ENCODE assay signal across 25 cellular contexts in the genomic region with DNA sequence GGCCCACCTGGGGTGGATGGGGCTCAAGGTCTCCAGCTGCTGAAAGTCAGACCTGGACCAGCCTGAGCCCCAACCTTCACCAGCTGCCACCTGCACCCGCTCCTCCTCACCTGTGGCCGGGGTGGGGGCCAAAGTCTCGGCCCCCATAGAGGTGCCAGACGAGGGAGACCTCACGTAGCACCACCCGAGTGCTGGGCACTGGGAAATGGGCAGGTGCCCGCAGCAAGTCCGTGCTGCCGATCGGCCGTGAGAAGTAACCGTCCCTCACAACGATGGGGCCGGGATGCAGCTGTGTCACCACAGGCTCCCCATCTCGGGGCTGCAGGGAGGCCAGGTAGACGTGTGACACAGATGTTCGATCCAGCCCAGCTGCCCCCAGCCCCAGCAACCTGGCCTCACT. TPM values are rescaled to one million over a fixed set of nuclear protein-coding genes. Genes with fewer than 3 reads are reported as not detected.
A peak's percentile ranks its signal among the peaks of the same experiment; 100 is the strongest.
DNase-seq lines count a peak whose midpoint lies in the region; ATAC-seq and TF ChIP-seq lines count a peak whose summit lies in the region.
"Had no signal": no experiment of that assay in that cellular context is flagged by ENCODE, and none has a peak within 500 bp of the region (broad histone marks: within the 10 kb centered on the region; RNA-seq: fewer than 3 reads in every experiment).

No MANE protein-coding gene starts in this region.

- H3K36me3 Mint-ChIP-seq in MCF 10A (ENCODE audit: insufficient read depth, unreplicated experiment), result peaks cover 38% of the 10 kb centered on the region
- H3K36me3 Mint-ChIP-seq in effector memory CD8-positive, alpha-beta T cell (ENCODE audit: insufficient read depth), result peaks cover 96% of the 10 kb centered on the region
- peaks cover 23% of the 10 kb centered on the region for H3K36me3 Mint-ChIP-seq in nephron progenitor cell (ENCODE audit: low read depth)

- no peaks in the 10 kb centered on the region for H4K20me1 ChIP-seq in mammary epithelial cell (ENCODE audit: insufficient read depth, low read length)
- no peaks in the 10 kb centered on the region for H4K20me1 ChIP-seq in hepatocyte (ENCODE audit: insufficient read depth, poor library complexity, severe bottlenecking)

- H3K27ac Mint-ChIP-seq in MCF 10A (ENCODE audit: low read depth, unreplicated experiment) (no peak overlapping the region), nephron progenitor cell (no peak overlapping the region)
- peak overlapping the region; percentile 64 to 79 for H3K27ac Mint-ChIP-seq in effector memory CD8-positive, alpha-beta T cell
- H3K27ac Mint-ChIP-seq: GM23338 had no signal

- POLR2A ChIA-PET in MCF 10A (lab: Yijun Ruan, JAX), result interaction anchor here (0.6 to 1.6 kb wide), 4 partner anchors 22 to 116 kb away, joined by 3 to 4 read pairs (median 3); a partner anchor contains a TSS
- POLR2A ChIA-PET in Panc1 (lab: Charles Lee), result interaction anchor here (1.0 kb wide), 1 partner anchor 11 kb away, joined by 3 read pairs; no protein-coding TSS in a partner anchor

- no peaks in the 10 kb centered on the region for H3K9me2 ChIP-seq in hepatocyte (replicated peaks; ENCODE audit: insufficient read depth)

- WGBS in mammary epithelial cell (ENCODE audit: low coverage, missing lambda C conversion rate), result 96% methylated on average over 11 of the region's 17 CpGs
- WGBS in hepatocyte (ENCODE audit: low lambda C conversion rate, missing lambda C conversion rate), result 97% methylated on average over 17 of the region's 17 CpGs

- no peak for DNase-seq in mammary epithelial cell
- no peak for DNase-seq in MCF 10A (ENCODE audit: unreplicated experiment)
- no peak for DNase-seq in Panc1 (ENCODE audit: low read depth, low spot score)
- no peak for DNase-seq in effector memory CD8-positive, alpha-beta T cell
- no peak for DNase-seq in nephron progenitor cell
- no peak for DNase-seq in NCI-H1105 (lab: John Stamatoyannopoulos, UW)
- no peak for DNase-seq in hepatocyte (ENCODE audit: low spot score)
- DNase-seq: ACHN, Caco-2, NCI-H1048, NCI-H1417 treated with DMSO at 0.1 percent for 48 hours, NCI-H1694 treated with DMSO at 0.1 percent for 48 hours, NCI-H2081 treated with DMSO at 0.1 percent for 48 hours, NCI-H2171, NCI-H226, NCI-H510A, NCI-H69, OCI-M1 had no signal

- no peak overlapping the region for H3K9ac ChIP-seq in mammary epithelial cell (ENCODE audit: insufficient read depth, low read length)
- H3K9ac ChIP-seq: KMS-11 had no signal

- CTCF ChIA-PET in mammary epithelial cell (lab: Charles Lee; ENCODE audit: low non-redundant PET) (no interaction called here), MCF 10A (lab: Yijun Ruan, JAX) (interaction anchor here (0.6 to 1.2 kb wide), 3 partner anchors 13 to 112 kb away, joined by 3 to 8 read pairs (median 3); no protein-coding TSS in a partner anchor), Panc1 (lab: Charles Lee) (interaction anchor here (0.6 to 1.1 kb wide), 2 partner anchors 51 to 113 kb away, joined by 3 to 9 read pairs; no protein-coding TSS in a partner anchor)

- no TSS peak for BruUV-seq in mammary epithelial cell (replicated peaks; lab: Mats Ljungman, UMichigan)
- no TSS peak for BruUV-seq in MCF 10A (replicated peaks; lab: Mats Ljungman, UMichigan)
- no TSS peak for BruUV-seq in Panc1 (replicated peaks; lab: Mats Ljungman, UMichigan)

- ATAC-seq in Panc1, result no peak
- ATAC-seq in effector memory CD8-positive, alpha-beta T cell (replicated peaks), result no peak
- ATAC-seq: GM23338, Right ventricle myocardium inferior had no signal

- H2AFZ ChIP-seq in mammary epithelial cell (ENCODE audit: low read depth, low read length) (no peak overlapping the region), hepatocyte (no peak overlapping the region)
- H2AFZ ChIP-seq: GM23338 had no signal

- H3K27ac ChIP-seq in mammary epithelial cell (ENCODE audit: insufficient read depth, low read depth, low read length), result peak overlapping the region; percentile 19
- H3K27ac ChIP-seq in Panc1 (ENCODE audit: low read length), result peak overlapping the region; percentile 36
- no peak overlapping the region for H3K27ac ChIP-seq in hepatocyte
- H3K27ac ChIP-seq: KMS-11, SJSA1 had no signal

- H3K4me3 ChIP-seq in mammary epithelial cell (replicated peaks in 1 of 3; ENCODE audit: insufficient read depth in 1 of 3, low read depth in 2 of 3, low read length in 3 of 3) (no peak overlapping the region), Panc1 (ENCODE audit: low read depth in 2 of 2, low read length in 2 of 2) (no peak overlapping the region), hepatocyte (no peak overlapping the region)
- H3K4me3 ChIP-seq: GM23338, HAP-1, SJSA1 had no signal

- no peaks in the 10 kb centered on the region for H3K9me3 ChIP-seq in mammary epithelial cell (replicated peaks; ENCODE audit: insufficient read depth, low read length)
- no peaks in the 10 kb centered on the region for H3K9me3 ChIP-seq in Panc1 (ENCODE audit: control insufficient read depth, insufficient read depth, low read depth, low read length)
- no peaks in the 10 kb centered on the region for H3K9me3 ChIP-seq in hepatocyte (ENCODE audit: low read depth)
- H3K9me3 ChIP-seq: Caco-2, HAP-1, SJSA1 had no signal

- peaks cover 6% of the 10 kb centered on the region for H3K4me1 Mint-ChIP-seq in MCF 10A (ENCODE audit: insufficient read depth, unreplicated experiment)
- H3K4me1 Mint-ChIP-seq in effector memory CD8-positive, alpha-beta T cell (ENCODE audit: low read depth in 2 of 2), result peaks cover 10 to 15% of the 10 kb centered on the region in 2 donors
- peaks cover 11% of the 10 kb centered on the region for H3K4me1 Mint-ChIP-seq in nephron progenitor cell
- H3K4me1 Mint-ChIP-seq: GM23338 had no signal

- in situ Hi-C loops in mammary epithelial cell (cut with MboI; ENCODE audit: low sequenced_read_pairs in 2 of 2), result no loop called here
- in situ Hi-C loops in Panc1 (cut with HindIII; ENCODE audit: low pct_unique_long_range_greater_than_20kb, low sequenced_read_pairs), result no loop called here

- no peak overlapping the region for H3K4me3 Mint-ChIP-seq in MCF 10A (ENCODE audit: unreplicated experiment)
- no peak overlapping the region for H3K4me3 Mint-ChIP-seq in effector memory CD8-positive, alpha-beta T cell
- H3K4me3 Mint-ChIP-seq in nephron progenitor cell, result no peak overlapping the region
- H3K4me3 Mint-ChIP-seq: GM23338 had no signal

- intact Hi-C loops in mammary epithelial cell (cut with micrococcal nuclease) (no loop called here), MCF 10A (cut with micrococcal nuclease) (no loop called here), Panc1 (cut with micrococcal nuclease; ENCODE audit: unreplicated experiment) (no loop called here)

- H3K36me3 ChIP-seq in mammary epithelial cell (ENCODE audit: insufficient read depth, low read length) (peaks cover 5% of the 10 kb centered on the region), Panc1 (ENCODE audit: control insufficient read depth, insufficient read depth, low read length) (no peaks in the 10 kb centered on the region; the same call in 1 of the 2 replicates), hepatocyte (replicated peaks; ENCODE audit: insufficient read depth, low read depth) (no peaks in the 10 kb centered on the region)

- H3K27me3 Mint-ChIP-seq in MCF 10A (ENCODE audit: insufficient read depth, unreplicated experiment) (no peaks in the 10 kb centered on the region), nephron progenitor cell (ENCODE audit: low read depth, poor library complexity) (no peaks in the 10 kb centered on the region)
- no peaks in the 10 kb centered on the region for H3K27me3 Mint-ChIP-seq in effector memory CD8-positive, alpha-beta T cell

- H3K4me1 ChIP-seq in mammary epithelial cell (ENCODE audit: insufficient read depth, low read length) (peaks cover 11% of the 10 kb centered on the region), Panc1 (ENCODE audit: control insufficient read depth, insufficient read depth, low read length) (peaks cover 7% of the 10 kb centered on the region), hepatocyte (ENCODE audit: insufficient read depth) (no peaks in the 10 kb centered on the region)
- H3K4me1 ChIP-seq: Caco-2, HAP-1 had no signal

- TF ChIP-seq CTCF in mammary epithelial cell (conservative IDR thresholded peaks at IDR 0.05 in 1 of 2, IDR thresholded peaks at IDR 0.05 in 1 of 2; ENCODE audit: extremely low read depth in 1 of 2, insufficient read depth in 1 of 2, low read depth in 1 of 2, low read length in 2 of 2) (no peak), MCF 10A (IDR thresholded peaks at IDR 0.05; ENCODE audit: unreplicated experiment) (no peak), Panc1 (IDR thresholded peaks at IDR 0.05) (no peak), nephron progenitor cell (IDR thresholded peaks at IDR 0.05) (no peak), hepatocyte (IDR thresholded peaks at IDR 0.05; ENCODE audit: poor library complexity) (no peak)

- H3K4me2 ChIP-seq in mammary epithelial cell (ENCODE audit: insufficient read depth, low read depth, low read length) (no peak overlapping the region), hepatocyte (no peak overlapping the region)
- H3K4me2 ChIP-seq: GM23338, KMS-11 had no signal

- H3K79me2 ChIP-seq in mammary epithelial cell (ENCODE audit: insufficient read depth, low read length) (no peaks in the 10 kb centered on the region), hepatocyte (no peaks in the 10 kb centered on the region)

- H3K27me3 ChIP-seq in mammary epithelial cell (ENCODE audit: insufficient read depth, low read length) (no peaks in the 10 kb centered on the region), Panc1 (ENCODE audit: control insufficient read depth, insufficient read depth, low read length) (no peaks in the 10 kb centered on the region), hepatocyte (no peaks in the 10 kb centered on the region)
- H3K27me3 ChIP-seq: SJSA1 had no signal

- dilution Hi-C loops in mammary epithelial cell (cut with HindIII; ENCODE audit: low sequenced_read_pairs), result no loop called here

- H3K9me3 Mint-ChIP-seq in MCF 10A (ENCODE audit: unreplicated experiment) (no peaks in the 10 kb centered on the region), nephron progenitor cell (no peaks in the 10 kb centered on the region)
- no peaks in the 10 kb centered on the region for H3K9me3 Mint-ChIP-seq in effector memory CD8-positive, alpha-beta T cell
- H3K9me3 Mint-ChIP-seq: GM23338 had no signal

RNA-seq across cellular contexts. Expression of a gene that starts 16.2 kb away (rescaled TPM):
- total RNA-seq in mammary epithelial cell, result 10 to 100 TPM; 20.7 to 21.0 TPM
- polyA plus RNA-seq in mammary epithelial cell, result 7.0 TPM
- polyA minus RNA-seq in mammary epithelial cell, result 9.8 TPM
- total RNA-seq in MCF 10A (2022), result 28.7 and 29.9 TPM in 2 replicates
- total RNA-seq in Panc1 (2021; ENCODE audit: unreplicated experiment), result 28.8 TPM
- 32.7 TPM for polyA plus RNA-seq in Panc1 (2012; ENCODE audit: insufficient read length)
- 16.4 and 18.1 TPM in 2 replicates for total RNA-seq in hepatocyte
- 11.7 and 17.0 TPM in 2 replicates for polyA plus RNA-seq in hepatocyte

RNA-seq across cellular contexts. Expression of a gene that starts 22.4 kb away (rescaled TPM):
- 100 to 1,000 TPM in 1 of 2 donors, 10 to 100 TPM in 1; 71.2 to 172 TPM for total RNA-seq in mammary epithelial cell
- 219 TPM for polyA plus RNA-seq in mammary epithelial cell
- 255 TPM for polyA minus RNA-seq in mammary epithelial cell
- total RNA-seq in MCF 10A (2022), result 67.9 and 80.6 TPM in 2 replicates
- total RNA-seq in Panc1 (2021; ENCODE audit: unreplicated experiment), result 186 TPM
- 280 TPM for polyA plus RNA-seq in Panc1 (2012; ENCODE audit: insufficient read length)
- total RNA-seq in hepatocyte, result 44.8 and 52.4 TPM in 2 replicates
- polyA plus RNA-seq in hepatocyte, result 66.6 and 69.5 TPM in 2 replicates

RNA-seq across cellular contexts. Expression of a gene that starts 23.7 kb away (rescaled TPM):
- total RNA-seq in mammary epithelial cell (10 to 100 TPM; 13.8 to 32.7 TPM), MCF 10A (2022) (38.0 and 48.0 TPM in 2 replicates), Panc1 (2021; ENCODE audit: unreplicated experiment) (14.0 TPM), hepatocyte (15.8 and 16.9 TPM in 2 replicates)
- polyA plus RNA-seq in mammary epithelial cell (11.4 TPM), hepatocyte (16.2 and 19.5 TPM in 2 replicates)
- polyA minus RNA-seq in mammary epithelial cell, result 14.2 TPM
- polyA plus RNA-seq in Panc1 (2012; ENCODE audit: insufficient read length), result 21.5 TPM

RNA-seq across cellular contexts. Expression of a gene that starts 34.9 kb away (rescaled TPM):
- not detected for total RNA-seq in mammary epithelial cell
- polyA plus RNA-seq in mammary epithelial cell, result not detected
- not detected for polyA minus RNA-seq in mammary epithelial cell
- not detected in 2 replicates for total RNA-seq in MCF 10A (2022)
- total RNA-seq in Panc1 (2021; ENCODE audit: unreplicated experiment), result not detected
- not detected for polyA plus RNA-seq in Panc1 (2012; ENCODE audit: insufficient read length)
- 2.0 TPM in 1 of 2 replicates, not detected in the other for total RNA-seq in hepatocyte
- polyA plus RNA-seq in hepatocyte, result not detected in 2 replicates
- total RNA-seq: Caco-2, IMR-90, Right ventricle myocardium inferior, SJSA1 had no signal
- polyA plus RNA-seq: BJ, IMR-90 had no signal

RNA-seq across cellular contexts. Expression of a gene that starts 56.3 kb away (rescaled TPM):
- total RNA-seq in mammary epithelial cell (10 to 100 TPM; 10.5 to 18.7 TPM), MCF 10A (2022) (3.0 and 3.7 TPM in 2 replicates), Panc1 (2021; ENCODE audit: unreplicated experiment) (4.1 TPM), hepatocyte (6.5 and 8.4 TPM in 2 replicates)
- polyA plus RNA-seq in mammary epithelial cell (3.7 TPM), hepatocyte (3.1 and 5.5 TPM in 2 replicates)
- 8.1 TPM for polyA minus RNA-seq in mammary epithelial cell
- polyA plus RNA-seq in Panc1 (2012; ENCODE audit: insufficient read length), result 3.1 TPM

Comparison
In these comparisons a context has a peak if more than half of its experiments do, and no peak if none do; other contexts are left out.
1. H3K27ac Mint-ChIP-seq: peak in effector memory CD8-positive, alpha-beta T cell (2 of 2); none in MCF 10A (single experiment) and nephron progenitor cell (single experiment).